21 cellular contexts compared by ENCODE assay signal in genomic region chr10:21160116-21160515, GRCh38.
DNase-seq lines count a peak whose midpoint lies in the region; ATAC-seq and TF ChIP-seq lines count a peak whose summit lies in the region.
"Had no signal": no experiment of that assay in that cellular context is flagged by ENCODE, and none has a peak within 500 bp of the region (broad histone marks: within the 10 kb centered on the region; RNA-seq: fewer than 3 reads in every experiment).

No MANE protein-coding gene starts in this region.

- no peak for TF ChIP-seq CTCF in neural progenitor cell (IDR thresholded peaks at IDR 0.05)

- peaks cover 41% of the 10 kb centered on the region for H3F3A ChIP-seq in neural progenitor cell (ENCODE audit: low read depth)

- peaks cover 14% of the 10 kb centered on the region for H3K36me3 ChIP-seq in neural progenitor cell
- H3K36me3 ChIP-seq: BLaER1 treated with 17β-estradiol and CSF1 and Interleukin-3, amounts not matched to agents 10 nM and 100 nM had no signal

- H3K4me1 Mint-ChIP-seq in neural progenitor cell: peaks cover 21% of the 10 kb centered on the region

- H3K4me3 Mint-ChIP-seq in neural progenitor cell: no peak overlapping the region
- H3K4me3 Mint-ChIP-seq: endodermal cell; T-helper 2 cell treated with Interferon-gamma antibody and Interleukin-4, amounts not matched to agents 5 μg/mL and 100 μg/mL, for 36 hours had no signal

- H3K4me3 ChIP-seq in neural progenitor cell: no peak overlapping the region
- H3K4me3 ChIP-seq: A549; BLaER1 treated with 17β-estradiol and CSF1 and Interleukin-3, amounts not matched to agents 10 nM and 100 nM had no signal

- H3K36me3 Mint-ChIP-seq in neural progenitor cell: peaks cover 57% of the 10 kb centered on the region

- no peak overlapping the region for H3K4me2 ChIP-seq in neural progenitor cell
- H3K4me2 ChIP-seq: A549; BLaER1 treated with 17β-estradiol and CSF1 and Interleukin-3, amounts not matched to agents 10 nM and 100 nM had no signal

- no peaks in the 10 kb centered on the region for H4K20me1 ChIP-seq in neural progenitor cell (ENCODE audit: low read depth)
- H4K20me1 ChIP-seq: BLaER1 treated with 17β-estradiol and CSF1 and Interleukin-3, amounts not matched to agents 10 nM and 100 nM had no signal

- DNase-seq in NCI-H2081 (lab: John Stamatoyannopoulos, UW) (peak; percentile 51 to 74), NCI-H2081 treated with DMSO at 0.1 percent for 48 hours (lab: John Stamatoyannopoulos, UW) (no peak), NCI-H146 treated with DMSO at 0.1 percent for 48 hours (lab: John Stamatoyannopoulos, UW; ENCODE audit: unreplicated experiment) (peak; percentile 68), NOMO-1 (lab: John Stamatoyannopoulos, UW; ENCODE audit: unreplicated experiment in 2 of 2) (peak; percentile 27 to 38), neural progenitor cell (ENCODE audit: low spot score) (no peak), activated gamma-delta T cell treated with Interleukin-2 at 50 U/mL for 16 hours (no peak)
- DNase-seq: activated CD4-positive, alpha-beta T cell treated with anti-CD3 and anti-CD28 coated beads for 4 hours; activated CD8-positive, alpha-beta memory T cell treated with anti-CD3 and anti-CD28 coated beads, Interleukin-2, amount 50 U/mL, for 4 hours; activated effector memory CD4-positive, alpha-beta T cell treated with anti-CD3 and anti-CD28 coated beads, Interleukin-2, amount 50 U/mL, for 16 hours; DMS79; endodermal cell; HCEC 1CT; NCI-H446 treated with DMSO at 0.1 percent for 48 hours; right cardiac atrium; stimulated activated naive CD4-positive, alpha-beta T cell treated with Interleukin-2 at 50 U/mL for 16 hours; trophoblast cell had no signal

- H3K27me3 ChIP-seq in neural progenitor cell: no peaks in the 10 kb centered on the region
- H3K27me3 ChIP-seq: BLaER1 treated with 17β-estradiol and CSF1 and Interleukin-3, amounts not matched to agents 10 nM and 100 nM had no signal

- H3K9me3 Mint-ChIP-seq in neural progenitor cell: peaks cover 40% of the 10 kb centered on the region
- H3K9me3 Mint-ChIP-seq: T-helper 2 cell treated with Interferon-gamma antibody and Interleukin-4, amounts not matched to agents 5 μg/mL and 100 μg/mL, for 36 hours had no signal

- peaks cover 10% of the 10 kb centered on the region for H3K9me3 ChIP-seq in neural progenitor cell (ENCODE audit: low read depth)

- peak overlapping the region; percentile 99 for H3K27ac ChIP-seq in neural progenitor cell
- H3K27ac ChIP-seq: A549; BLaER1 treated with 17β-estradiol and CSF1 and Interleukin-3, amounts not matched to agents 10 nM and 100 nM had no signal

- ATAC-seq in GM21526 (IDR thresholded peaks at IDR 0.05; ENCODE audit: low FRiP score, unreplicated experiment): no peak
- no peak for ATAC-seq in activated CD4-positive, CD25-positive, alpha-beta regulatory T cell treated with anti-CD3 and anti-CD28 coated beads, Interleukin-2, amount 50 U/mL, for 24 hours
- ATAC-seq: right cardiac atrium had no signal

- H3K79me2 ChIP-seq in neural progenitor cell (ENCODE audit: low read depth): peaks cover 79% of the 10 kb centered on the region

- H3K27me3 Mint-ChIP-seq in neural progenitor cell (ENCODE audit: insufficient read depth, low read depth): no peaks in the 10 kb centered on the region

- H2AFZ ChIP-seq in neural progenitor cell (replicated peaks): no peak overlapping the region

- peaks cover 39% of the 10 kb centered on the region for H3K4me1 ChIP-seq in neural progenitor cell
- H3K4me1 ChIP-seq: BLaER1 treated with 17β-estradiol and CSF1 and Interleukin-3, amounts not matched to agents 10 nM and 100 nM had no signal

- H3K27ac Mint-ChIP-seq in neural progenitor cell: peak overlapping the region; percentile 47
- H3K27ac Mint-ChIP-seq: endodermal cell; T-helper 2 cell treated with Interferon-gamma antibody and Interleukin-4, amounts not matched to agents 5 μg/mL and 100 μg/mL, for 36 hours had no signal

- no peak overlapping the region for H3K9ac ChIP-seq in neural progenitor cell
- H3K9ac ChIP-seq: BLaER1 treated with 17β-estradiol and CSF1 and Interleukin-3, amounts not matched to agents 10 nM and 100 nM had no signal

Comparison
In these comparisons a context has a peak if more than half of its experiments do, and no peak if none do; other contexts are left out.
1. DNase-seq: peak in NCI-H2081 (2 of 2), NCI-H146 treated with DMSO at 0.1 percent for 48 hours (single experiment) and NOMO-1 (2 of 2); none in NCI-H2081 treated with DMSO at 0.1 percent for 48 hours (single experiment), neural progenitor cell (single experiment) and activated gamma-delta T cell treated with Interleukin-2 at 50 U/mL for 16 hours (single experiment).